ENCODE assay signal across 36 cellular contexts in the genomic region with DNA sequence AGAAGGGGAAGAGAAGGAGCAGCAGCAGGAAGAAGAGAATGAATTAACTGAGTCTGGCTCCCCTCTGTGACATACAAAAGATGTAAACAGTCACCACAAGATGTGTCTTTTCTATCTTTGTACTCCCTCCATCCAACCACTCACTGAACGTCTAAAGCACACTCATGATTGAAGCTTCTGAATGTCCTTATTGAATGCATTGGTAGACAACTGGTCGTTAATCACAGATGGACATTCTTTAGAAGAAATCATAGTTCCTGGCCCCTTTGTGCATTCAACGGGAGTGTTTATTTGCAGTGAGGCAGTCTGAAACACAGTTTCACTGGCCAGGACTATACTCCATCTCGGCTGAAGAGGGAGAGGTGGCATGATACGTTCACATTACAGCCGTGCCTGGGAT.
"Had no signal": no experiment of that assay in that cellular context is flagged by ENCODE, and none has a peak within 500 bp of the region (broad histone marks: within the 10 kb centered on the region; RNA-seq: fewer than 3 reads in every experiment).

No MANE protein-coding gene starts in this region.

- DNase-seq: activated B cell treated with CpG ODN at 0.5 μM for 24 hours; activated CD4-positive, alpha-beta memory T cell treated with anti-CD3 and anti-CD28 coated beads for 36 hours; activated CD4-positive, alpha-beta T cell treated with anti-CD3 and anti-CD28 coated beads for 4 hours; activated CD4-positive, alpha-beta T cell treated with anti-CD3 and anti-CD28 coated beads, Interleukin-2, amount 10 ng/mL, durations not matched to agents 24 days and 14 days; activated CD4-positive, alpha-beta T cell treated with anti-CD3 and anti-CD28 coated beads, Interleukin-2, amount 50 U/mL, for 1 hour; activated CD4-positive, alpha-beta T cell treated with anti-CD3 and anti-CD28 coated beads, Interleukin-2, amount 50 U/mL, for 4 hours; activated CD4-positive, CD25-positive, alpha-beta regulatory T cell treated with anti-CD3 and anti-CD28 coated beads, Interleukin-2, amount 50 U/mL, for 72 hours; activated CD8-positive, alpha-beta memory T cell treated with anti-CD3 and anti-CD28 coated beads, Interleukin-2, amount 50 U/mL, for 4 hours; activated CD8-positive, alpha-beta T cell treated with anti-CD3 and anti-CD28 coated beads for 36 hours; activated effector memory CD4-positive, alpha-beta T cell treated with anti-CD3 and anti-CD28 coated beads, Interleukin-2, amount 50 U/mL, for 16 hours; activated gamma-delta T cell treated with Interleukin-2 at 50 U/mL for 16 hours; activated naive CD4-positive, alpha-beta T cell; activated naive CD4-positive, alpha-beta T cell treated with anti-CD3 and anti-CD28 coated beads for 36 hours; activated naive CD4-positive, alpha-beta T cell treated with anti-CD3 and anti-CD28 coated beads, Interleukin-2, amount 50 U/mL, for 16 hours; activated naive CD8-positive, alpha-beta T cell treated with anti-CD3 and anti-CD28 coated beads for 36 hours; activated T-cell treated with anti-CD3 and anti-CD28 coated beads for 4 hours; activated T-cell treated with anti-CD3 and anti-CD28 coated beads, Interleukin-2, amount 50 U/mL, for 1 hour; activated T-cell treated with anti-CD3 and anti-CD28 coated beads, Interleukin-2, amount 50 U/mL, for 4 hours; activated T-cell treated with anti-CD3 and anti-CD28 coated beads, Interleukin-2, amount 50 U/mL, for 72 hours; adrenal gland; amniotic stem cell; aorta; body of pancreas; brain microvascular endothelial cell; central memory CD4-positive, alpha-beta T cell; T-helper 2 cell; T-helper 9 cell had no signal

- H3K27me3 ChIP-seq: body of pancreas had no signal

- H3K27ac ChIP-seq: adrenal gland, body of pancreas, brain microvascular endothelial cell, breast epithelium, VCaP had no signal

- H3K36me3 Mint-ChIP-seq: activated CD4-positive, alpha-beta memory T cell treated with anti-CD3 and anti-CD28 coated beads for 36 hours; activated naive CD4-positive, alpha-beta T cell treated with anti-CD3 and anti-CD28 coated beads, Interleukin-2, amount 50 U/mL, for 72 hours; activated naive CD8-positive, alpha-beta T cell treated with anti-CD3 and anti-CD28 coated beads for 36 hours had no signal

- FAIRE-seq: astrocyte, TTC549 had no signal

- H3K9me3 Mint-ChIP-seq: activated B cell treated with CpG ODN at 0.5 μM for 24 hours; activated CD4-positive, alpha-beta memory T cell treated with anti-CD3 and anti-CD28 coated beads for 36 hours; activated CD4-positive, alpha-beta T cell treated with anti-CD3 and anti-CD28 coated beads, Interleukin-2, amount 10 ng/mL, durations not matched to agents 24 days and 14 days; activated CD8-positive, alpha-beta T cell treated with anti-CD3 and anti-CD28 coated beads for 36 hours; activated naive CD4-positive, alpha-beta T cell treated with anti-CD3 and anti-CD28 coated beads for 36 hours; activated naive CD4-positive, alpha-beta T cell treated with anti-CD3 and anti-CD28 coated beads, Interleukin-2, amount 50 U/mL, for 72 hours; activated naive CD8-positive, alpha-beta T cell treated with anti-CD3 and anti-CD28 coated beads for 36 hours; activated T-cell treated with anti-CD3 and anti-CD28 coated beads, Interleukin-2, amount 50 U/mL, for 4 hours; activated T-helper 1 cell treated with anti-CD3 and anti-CD28 coated beads, Interleukin-12 subunit alpha, Interleukin-12 subunit beta, Interleukin-2, Interleukin-4 antibody, amounts not matched to agents 30 ng/mL and 10 ng/mL and 1 ng/mL, durations not matched to agents 14 hours and 24 hours and 36 hours; activated T-helper 17 cell treated with anti-CD3 and anti-CD28 coated beads, Interleukin-2, amount 50 U/mL, for 72 hours; T-helper 1 cell treated with Interleukin-12 subunit alpha and Interleukin-12 subunit beta and Interleukin-4 antibody, amounts not matched to agents 30 μg/mL and 1 μg/mL, for 36 hours; T-helper 2 cell treated with Interferon-gamma antibody and Interleukin-4, amounts not matched to agents 5 μg/mL and 100 μg/mL, for 36 hours had no signal

- H3K4me3 ChIP-seq: adrenal gland, body of pancreas, breast epithelium had no signal

- H3K27ac Mint-ChIP-seq: activated B cell treated with CpG ODN at 0.5 μM for 24 hours; activated CD4-positive, alpha-beta memory T cell treated with anti-CD3 and anti-CD28 coated beads for 36 hours; activated CD4-positive, alpha-beta T cell treated with anti-CD3 and anti-CD28 coated beads, Interleukin-2, amount 10 ng/mL, durations not matched to agents 24 days and 14 days; activated CD8-positive, alpha-beta T cell treated with anti-CD3 and anti-CD28 coated beads for 36 hours; activated naive CD4-positive, alpha-beta T cell treated with anti-CD3 and anti-CD28 coated beads for 36 hours; activated naive CD4-positive, alpha-beta T cell treated with anti-CD3 and anti-CD28 coated beads, Interleukin-2, amount 50 U/mL, for 72 hours; activated naive CD8-positive, alpha-beta T cell treated with anti-CD3 and anti-CD28 coated beads for 36 hours; activated T-cell treated with anti-CD3 and anti-CD28 coated beads, Interleukin-2, amount 50 U/mL, for 72 hours; activated T-helper 1 cell treated with anti-CD3 and anti-CD28 coated beads, Interleukin-12 subunit alpha, Interleukin-12 subunit beta, Interleukin-2, Interleukin-4 antibody, amounts not matched to agents 30 ng/mL and 10 ng/mL and 1 ng/mL, durations not matched to agents 14 hours and 24 hours and 36 hours; activated T-helper 17 cell treated with anti-CD3 and anti-CD28 coated beads, Interleukin-2, amount 50 U/mL, for 72 hours; T-helper 1 cell treated with Interleukin-12 subunit alpha and Interleukin-12 subunit beta and Interleukin-4 antibody, amounts not matched to agents 30 μg/mL and 1 μg/mL, for 36 hours; T-helper 2 cell treated with Interferon-gamma antibody and Interleukin-4, amounts not matched to agents 5 μg/mL and 100 μg/mL, for 36 hours had no signal

- H3K4me3 Mint-ChIP-seq: activated B cell treated with CpG ODN at 0.5 μM for 24 hours; activated CD4-positive, alpha-beta memory T cell treated with anti-CD3 and anti-CD28 coated beads for 36 hours; activated CD4-positive, alpha-beta T cell treated with anti-CD3 and anti-CD28 coated beads, Interleukin-2, amount 10 ng/mL, durations not matched to agents 24 days and 14 days; activated CD8-positive, alpha-beta T cell treated with anti-CD3 and anti-CD28 coated beads for 36 hours; activated naive CD4-positive, alpha-beta T cell treated with anti-CD3 and anti-CD28 coated beads for 36 hours; activated naive CD8-positive, alpha-beta T cell treated with anti-CD3 and anti-CD28 coated beads for 36 hours; activated T-cell treated with anti-CD3 and anti-CD28 coated beads, Interleukin-2, amount 50 U/mL, for 4 hours; activated T-cell treated with anti-CD3 and anti-CD28 coated beads, Interleukin-2, amount 50 U/mL, for 72 hours; activated T-helper 1 cell treated with anti-CD3 and anti-CD28 coated beads, Interleukin-12 subunit alpha, Interleukin-12 subunit beta, Interleukin-2, Interleukin-4 antibody, amounts not matched to agents 30 ng/mL and 10 ng/mL and 1 ng/mL, durations not matched to agents 14 hours and 24 hours and 36 hours; activated T-helper 17 cell treated with anti-CD3 and anti-CD28 coated beads, Interleukin-2, amount 50 U/mL, for 72 hours; T-helper 1 cell treated with Interleukin-12 subunit alpha and Interleukin-12 subunit beta and Interleukin-4 antibody, amounts not matched to agents 30 μg/mL and 1 μg/mL, for 36 hours; T-helper 2 cell treated with Interferon-gamma antibody and Interleukin-4, amounts not matched to agents 5 μg/mL and 100 μg/mL, for 36 hours had no signal

- H3K9me3 ChIP-seq: adrenal gland, body of pancreas, breast epithelium had no signal

- H3K36me3 ChIP-seq: adrenal gland, brain microvascular endothelial cell, breast epithelium had no signal

- H3K4me1 Mint-ChIP-seq: activated B cell treated with CpG ODN at 0.5 μM for 24 hours; activated CD4-positive, alpha-beta T cell treated with anti-CD3 and anti-CD28 coated beads, Interleukin-2, amount 10 ng/mL, durations not matched to agents 24 days and 14 days; activated naive CD8-positive, alpha-beta T cell treated with anti-CD3 and anti-CD28 coated beads for 36 hours; activated T-helper 17 cell treated with anti-CD3 and anti-CD28 coated beads, Interleukin-2, amount 50 U/mL, for 72 hours had no signal

- H3K4me1 ChIP-seq: adrenal gland, body of pancreas, breast epithelium had no signal
